Comparison of ENCODE assay signal across 13 cellular contexts in the genomic region with DNA sequence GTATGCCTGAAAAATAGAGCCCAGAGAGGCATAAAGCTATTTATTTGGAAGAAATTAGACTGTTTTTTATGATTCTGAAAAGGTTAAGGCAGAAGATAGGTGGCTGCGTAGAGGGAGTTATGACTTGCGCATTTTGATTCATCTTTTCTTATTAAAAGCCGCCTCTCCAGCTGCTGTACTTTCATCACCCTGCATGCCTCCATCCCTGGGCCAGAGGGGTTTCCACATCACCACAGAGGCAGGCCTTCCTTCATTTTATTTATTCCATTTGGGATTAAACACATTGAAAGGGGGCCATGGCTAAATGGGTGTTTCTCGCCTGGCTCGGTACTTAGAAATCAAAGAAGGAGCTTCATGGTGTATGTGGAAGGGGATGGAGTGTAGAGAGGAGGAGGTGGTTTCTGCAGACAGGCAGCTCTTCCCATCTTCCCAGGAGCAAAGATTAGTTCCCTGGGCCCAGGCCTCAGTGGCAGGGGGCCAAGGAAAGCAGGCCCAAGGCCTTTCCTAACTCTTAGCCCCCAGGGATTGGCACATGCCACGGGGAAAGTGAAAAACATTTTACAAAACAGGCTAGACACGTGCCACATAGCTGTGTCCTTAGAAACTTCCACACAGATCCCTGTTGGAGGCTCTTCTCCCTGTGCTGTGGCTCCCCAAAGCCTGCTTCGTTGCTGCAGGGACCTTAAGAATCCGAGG. TPM values are rescaled to one million over a fixed set of nuclear protein-coding genes. Genes with fewer than 3 reads are reported as not detected.
A peak's percentile ranks its signal among the peaks of the same experiment; 100 is the strongest.
DNase-seq lines count a peak whose midpoint lies in the region; ATAC-seq and TF ChIP-seq lines count a peak whose summit lies in the region.
"Had no signal": no experiment of that assay in that cellular context is flagged by ENCODE, and none has a peak within 500 bp of the region (broad histone marks: within the 10 kb centered on the region; RNA-seq: fewer than 3 reads in every experiment).

No MANE protein-coding gene starts in this region.

- H2BK20ac ChIP-seq in H9 (ENCODE audit: low read depth, low read length, poor library complexity, severe bottlenecking) = no peak overlapping the region

- WGBS in H9 (ENCODE audit: extremely low coverage, insufficient read length, low lambda C conversion rate) = no CpG with 5 or more reads among the region's 9 CpGs
- WGBS in gastroesophageal sphincter (ENCODE audit: low coverage in 1 of 2), 2 donors = 73 to 90% methylated on average over 3 to 5 of the region's 9 CpGs

- no peaks in the 10 kb centered on the region for H3K79me2 ChIP-seq in H9 (ENCODE audit: insufficient read depth, low read length)

- H2AK5ac ChIP-seq in H9 (ENCODE audit: insufficient read length, low read length) = no peak overlapping the region

- TF ChIP-seq CTCF in H9 (conservative IDR thresholded peaks at IDR 0.05) (no peak), gastroesophageal sphincter (IDR thresholded peaks at IDR 0.05) (no peak), left lung (IDR thresholded peaks at IDR 0.05) (no peak)

- no peaks in the 10 kb centered on the region for H3K27me3 Mint-ChIP-seq in H9 (ENCODE audit: low read depth)

- H3K27me3 ChIP-seq in H9 (ENCODE audit: insufficient read depth, low read length) (no peaks in the 10 kb centered on the region), gastroesophageal sphincter (no peaks in the 10 kb centered on the region), left lung (peaks cover 0 to 20% of the 10 kb centered on the region in 2 donors)
- H3K27me3 ChIP-seq: BLaER1 treated with 17β-estradiol and CSF1 and Interleukin-3, amounts not matched to agents 10 nM and 100 nM; SJSA1 had no signal

- H2BK15ac ChIP-seq in H9 (ENCODE audit: low read depth, low read length) = no peak overlapping the region

- no peaks in the 10 kb centered on the region for H3K9me3 Mint-ChIP-seq in H9
- H3K9me3 Mint-ChIP-seq: central memory CD8-positive, alpha-beta T cell had no signal

- no peak overlapping the region for H4K8ac ChIP-seq in H9 (replicated peaks; ENCODE audit: insufficient read length, low read depth, low read length)

- H3K79me1 ChIP-seq in H9 (ENCODE audit: insufficient read depth, low read depth, low read length, poor library complexity, severe bottlenecking) = no peaks in the 10 kb centered on the region

- H3K4me1 Mint-ChIP-seq in H9 = peaks cover 55 to 70% of the 10 kb centered on the region in 2 experiments
- H3K4me1 Mint-ChIP-seq: central memory CD8-positive, alpha-beta T cell had no signal

- H2BK12ac ChIP-seq in H9 (ENCODE audit: insufficient read length, low read depth, low read length) = no peak overlapping the region

- H3K4ac ChIP-seq in H9 (ENCODE audit: low read depth, low read length) = no peak overlapping the region

- H4K20me1 ChIP-seq in H9 (ENCODE audit: control insufficient read depth, insufficient read depth, insufficient read length) = no peaks in the 10 kb centered on the region
- H4K20me1 ChIP-seq: BLaER1 treated with 17β-estradiol and CSF1 and Interleukin-3, amounts not matched to agents 10 nM and 100 nM had no signal

- no peak overlapping the region for H2BK5ac ChIP-seq in H9 (ENCODE audit: insufficient read length, low read length)

- H3K4me3 ChIP-seq in SK-N-MC (peak overlapping the region; percentile 71), gastroesophageal sphincter (no peak overlapping the region), left lung (no peak overlapping the region)
- H3K4me3 ChIP-seq: BLaER1 treated with 17β-estradiol and CSF1 and Interleukin-3, amounts not matched to agents 10 nM and 100 nM; SJSA1 had no signal

- H3K36me3 Mint-ChIP-seq in H9 (ENCODE audit: insufficient read depth in 1 of 3, low read depth in 3 of 3) = no peaks in the 10 kb centered on the region

- peak overlapping the region; percentile 15 for H3K18ac ChIP-seq in H9 (ENCODE audit: insufficient read length, low read depth, low read length)

- no peak overlapping the region for H3T11ph ChIP-seq in H9 (ENCODE audit: low read length)

- DNase-seq in H9 = peak; percentile 33
- no peak for DNase-seq in SK-N-MC (ENCODE audit: low read depth, low spot score)
- no peak for DNase-seq in sciatic nerve (ENCODE audit: low spot score)
- no peak for DNase-seq in AML-193 (lab: John Stamatoyannopoulos, UW)
- DNase-seq in DMS53 (lab: John Stamatoyannopoulos, UW) = no peak
- DNase-seq in left lung = no peak
- DNase-seq: activated naive CD4-positive, alpha-beta T cell treated with Interleukin-2 at 50 U/mL for 16 hours had no signal

- H3K14ac ChIP-seq in H9 (ENCODE audit: insufficient read depth, low read length) = 0 out of 2 replicates have a peak overlapping the region, but pooled peaks have one; percentile 4

- peak overlapping the region; percentile 58 for H3K4me2 ChIP-seq in H9 (ENCODE audit: insufficient read depth, insufficient read length, low read length)
- H3K4me2 ChIP-seq: BLaER1 treated with 17β-estradiol and CSF1 and Interleukin-3, amounts not matched to agents 10 nM and 100 nM; KMS-11 had no signal

- peak overlapping the region; percentile 84 to 97 (median 87); a peak in 5 of 7 replicates for H3K27ac Mint-ChIP-seq in H9

- ATAC-seq in gastroesophageal sphincter (peak; percentile 65), sciatic nerve (peak; percentile 89), GM21737 (IDR thresholded peaks at IDR 0.05; ENCODE audit: unreplicated experiment) (no peak), left lung (no peak)

- no peak for TF ChIP-seq POLR2A in gastroesophageal sphincter (IDR thresholded peaks at IDR 0.05)

- no peak overlapping the region for H4K5ac ChIP-seq in H9 (ENCODE audit: insufficient read length, low read depth, low read length)

- H3K9me3 ChIP-seq in H9 (ENCODE audit: control insufficient read depth, low read depth, low read length) = no peaks in the 10 kb centered on the region
- H3K9me3 ChIP-seq in SK-N-MC (ENCODE audit: low read depth, low read length) = no peaks in the 10 kb centered on the region
- H3K9me3 ChIP-seq in gastroesophageal sphincter = no peaks in the 10 kb centered on the region
- H3K9me3 ChIP-seq in left lung = no peaks in the 10 kb centered on the region
- H3K9me3 ChIP-seq: SJSA1 had no signal

- no peaks in the 10 kb centered on the region for H3K36me3 ChIP-seq in SK-N-MC (ENCODE audit: insufficient read depth, low read length)
- H3K36me3 ChIP-seq in gastroesophageal sphincter = no peaks in the 10 kb centered on the region
- no peaks in the 10 kb centered on the region for H3K36me3 ChIP-seq in left lung
- H3K36me3 ChIP-seq: BLaER1 treated with 17β-estradiol and CSF1 and Interleukin-3, amounts not matched to agents 10 nM and 100 nM; SJSA1 had no signal

- no peak for TF ChIP-seq EP300 in gastroesophageal sphincter (IDR thresholded peaks at IDR 0.05)

- no peak overlapping the region for H3K23ac ChIP-seq in H9 (ENCODE audit: insufficient read length, low read depth, low read length)

- H3K4me1 ChIP-seq in H9 (ENCODE audit: insufficient read depth, low read length) (peaks cover 7% of the 10 kb centered on the region), gastroesophageal sphincter (peaks cover 0 to 14% (median 0%) of the 10 kb centered on the region in 3 donors), left lung (no peaks in the 10 kb centered on the region)
- H3K4me1 ChIP-seq: BLaER1 treated with 17β-estradiol and CSF1 and Interleukin-3, amounts not matched to agents 10 nM and 100 nM; SJSA1 had no signal

- H4K91ac ChIP-seq in H9 (ENCODE audit: insufficient read length, low read depth, low read length) = no peak overlapping the region

- H3K23me2 ChIP-seq in H9 (ENCODE audit: insufficient read length, low read depth, low read length, poor library complexity, severe bottlenecking) = peaks cover 6% of the 10 kb centered on the region

- no peak overlapping the region for H2AFZ ChIP-seq in H9 (ENCODE audit: low read length)

- H3K9ac ChIP-seq in H9 (ENCODE audit: extremely low read depth, insufficient read length, low read length) = no peak overlapping the region
- peak overlapping the region; percentile 66 for H3K9ac ChIP-seq in SK-N-MC (ENCODE audit: insufficient read length)
- H3K9ac ChIP-seq: BLaER1 treated with 17β-estradiol and CSF1 and Interleukin-3, amounts not matched to agents 10 nM and 100 nM; KMS-11 had no signal

- H3K27ac ChIP-seq in H9 (ENCODE audit: insufficient read length, low read depth, low read length) (no peak overlapping the region), SK-N-MC (peak overlapping the region; percentile 97), gastroesophageal sphincter (no peak overlapping the region), left lung (no peak overlapping the region)
- H3K27ac ChIP-seq: BLaER1 treated with 17β-estradiol and CSF1 and Interleukin-3, amounts not matched to agents 10 nM and 100 nM; KMS-11; SJSA1 had no signal

- H3K56ac ChIP-seq in H9 (ENCODE audit: insufficient read length, low read depth, low read length) = no peak overlapping the region

- intact Hi-C loops in sciatic nerve (cut with DNase I) = no loop called here
- intact Hi-C loops in left lung (cut with DNase I) = no loop called here

- no peak overlapping the region for H2BK120ac ChIP-seq in H9 (ENCODE audit: low read depth, low read length, poor library complexity, severe bottlenecking)

- H3K4me3 Mint-ChIP-seq in H9 = peak overlapping the region in 1 of 2 experiments; percentile 62; a peak in 3 of 5 replicates
- H3K4me3 Mint-ChIP-seq: central memory CD8-positive, alpha-beta T cell had no signal

RNA-seq across cellular contexts. Expression of a gene that starts 14.7 kb away (rescaled TPM):
- total RNA-seq in H9 (2021) (0.07 TPM in 1 of 2 replicates, not detected in the other), gastroesophageal sphincter (not detected), sciatic nerve (0.13 TPM), left lung (under 1 TPM in 1 of 2 donors, not detected in 1; 0.05 TPM)

Comparison
In these comparisons a context has a peak if more than half of its experiments do, and no peak if none do; other contexts are left out.
1. ATAC-seq: peak in gastroesophageal sphincter (single experiment) and sciatic nerve (single experiment); none in GM21737 (single experiment) and left lung (single experiment).